Comparison of ENCODE assay signal across 1 cellular context in genomic region chr18:51196116-51196810, GRCh38.
TF ChIP-seq lines count a peak whose summit lies in the region.

No MANE protein-coding gene starts in this region.

TF ChIP-seq in HepG2, 621 proteins besides CTCF, POLR2A, EP300 and RAD21 (continued from another document and continues in another):
- TF ChIP-seq KDM3A (CRISPR knock-in tag; IDR thresholded peaks at IDR 0.05; ENCODE audit: low read depth) (no peak), TEAD2 (CRISPR knock-in tag; IDR thresholded peaks at IDR 0.05) (no peak), JUNB (CRISPR knock-in tag; IDR thresholded peaks at IDR 0.05; ENCODE audit: borderline replicate concordance) (no peak), MAX (IDR thresholded peaks at IDR 0.05) (peak; percentile 20; the same call in 1 of the 2 replicates), ZNF800 (CRISPR knock-in tag; IDR thresholded peaks at IDR 0.05) (no peak), BORCS8-MEF2B (CRISPR knock-in tag; IDR thresholded peaks at IDR 0.05) (0 out of 2 replicates have a peak, but pooled peaks have one; percentile 32), ZNF33B (CRISPR knock-in tag; IDR thresholded peaks at IDR 0.05) (no peak), ZNF549 (CRISPR knock-in tag; IDR thresholded peaks at IDR 0.05) (no peak), MAFG (CRISPR knock-in tag; IDR thresholded peaks at IDR 0.05) (0 out of 2 replicates have a peak, but pooled peaks have one; percentile 48), ZNF12 (CRISPR knock-in tag; IDR thresholded peaks at IDR 0.05) (no peak), HMGXB3 (CRISPR knock-in tag; IDR thresholded peaks at IDR 0.05; ENCODE audit: borderline replicate concordance) (no peak), ZNF446 (CRISPR knock-in tag; IDR thresholded peaks at IDR 0.05) (0 out of 2 replicates have a peak, but pooled peaks have one; percentile 23), HDAC1 (CRISPR knock-in tag; IDR thresholded peaks at IDR 0.05) (peak; percentile 48; the same call in 1 of the 2 replicates), SNAPC5 (CRISPR knock-in tag; IDR thresholded peaks at IDR 0.05; ENCODE audit: borderline replicate concordance) (no peak), GPN1 (CRISPR knock-in tag; IDR thresholded peaks at IDR 0.05; ENCODE audit: borderline replicate concordance) (no peak), GTF2F1 (IDR thresholded peaks at IDR 0.05; ENCODE audit: low read length) (no peak), E2F1 (CRISPR knock-in tag; IDR thresholded peaks at IDR 0.05) (0 out of 2 replicates have a peak, but pooled peaks have one; percentile 24), NKX3-1 (CRISPR knock-in tag; IDR thresholded peaks at IDR 0.05) (no peak), PAXIP1 (CRISPR knock-in tag; conservative IDR thresholded peaks at IDR 0.05) (no peak), PRPF4 (IDR thresholded peaks at IDR 0.05; ENCODE audit: low read depth, low read length, poor library complexity, severe bottlenecking) (no peak), ZBTB40 (IDR thresholded peaks at IDR 0.05) (no peak), ZBTB40 (CRISPR knock-in tag; IDR thresholded peaks at IDR 0.05) (no peak), TBX2 (CRISPR knock-in tag; IDR thresholded peaks at IDR 0.05; ENCODE audit: borderline replicate concordance) (peak; percentile 21; the same call in 1 of the 2 replicates), BRD4 (CRISPR knock-in tag; IDR thresholded peaks at IDR 0.05) (0 out of 2 replicates have a peak, but pooled peaks have one; percentile 37), ETV5 (CRISPR knock-in tag; IDR thresholded peaks at IDR 0.05; ENCODE audit: borderline replicate concordance) (no peak), HCFC1 (IDR thresholded peaks at IDR 0.05; ENCODE audit: low read depth, low read length) (no peak), SMAD9 (CRISPR knock-in tag; IDR thresholded peaks at IDR 0.05) (no peak), YEATS4 (CRISPR knock-in tag; IDR thresholded peaks at IDR 0.05; ENCODE audit: borderline replicate concordance) (peak; percentile 52; the same call in 1 of the 2 replicates), SNAPC2 (CRISPR knock-in tag; IDR thresholded peaks at IDR 0.05) (no peak), REST (IDR thresholded peaks at IDR 0.05; ENCODE audit: borderline replicate concordance in 1 of 2, low read depth in 1 of 2, low read length in 2 of 2) (no peak), NFKB2 (CRISPR knock-in tag; IDR thresholded peaks at IDR 0.05; ENCODE audit: borderline replicate concordance) (peak; percentile 23; the same call in 1 of the 2 replicates), ZFY (CRISPR knock-in tag; IDR thresholded peaks at IDR 0.05) (0 out of 2 replicates have a peak, but pooled peaks have one; percentile 0), ATAD3A (CRISPR knock-in tag; IDR thresholded peaks at IDR 0.05) (no peak)
